In the genomic region with DNA sequence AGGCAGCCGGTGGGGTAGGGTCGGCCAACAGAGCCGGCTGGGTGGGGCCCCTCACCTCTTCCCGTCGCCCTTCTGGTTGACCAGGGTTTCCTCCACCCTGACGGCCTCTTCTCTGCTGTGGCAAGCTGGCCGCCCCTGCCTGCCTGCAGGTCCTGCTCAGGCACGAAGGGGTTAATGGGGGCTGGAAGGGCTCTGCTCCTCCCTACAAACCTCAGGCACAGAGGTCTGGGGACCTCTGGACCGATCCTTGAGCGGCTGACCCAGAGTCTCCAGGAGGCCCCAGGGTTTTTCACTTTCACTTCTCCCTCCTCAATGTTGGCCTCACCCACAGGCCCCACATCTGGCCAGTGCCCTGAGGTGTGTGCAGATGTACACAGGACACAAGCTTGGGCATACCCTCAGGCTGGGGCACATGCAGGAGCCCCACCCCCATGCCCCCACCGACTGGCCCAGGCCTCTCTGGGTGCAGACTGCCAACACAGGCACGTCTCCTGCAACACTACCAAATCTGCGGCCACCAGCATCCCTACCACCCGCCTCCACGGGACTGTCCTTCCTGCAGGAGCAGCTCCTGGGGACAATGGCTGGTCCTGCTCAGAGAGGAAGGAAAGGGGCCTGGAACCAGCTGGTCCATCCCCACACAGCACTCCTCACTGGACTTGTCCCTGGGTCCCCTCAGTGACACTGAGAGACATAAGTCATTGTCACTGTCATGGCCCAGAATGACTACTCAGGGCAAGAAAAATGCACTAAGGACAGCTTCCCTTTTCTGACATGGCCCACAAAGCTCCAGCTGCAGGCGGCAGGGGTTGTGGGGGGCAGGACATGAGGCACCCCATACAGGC, we compare ENCODE assay signal across 9 cellular contexts. TPM values are rescaled to one million over a fixed set of nuclear protein-coding genes. Genes with fewer than 3 reads are reported as not detected.
DNase-seq lines count a peak whose midpoint lies in the region; ATAC-seq and TF ChIP-seq lines count a peak whose summit lies in the region.
"Had no signal": no experiment of that assay in that cellular context is flagged by ENCODE, and none has a peak within 500 bp of the region (broad histone marks: within the 10 kb centered on the region; RNA-seq: fewer than 3 reads in every experiment).

No MANE protein-coding gene starts in this region.

- H3K27ac ChIP-seq in Peyer's patch (peak overlapping the region in 1 of 4 donors; percentile 6), thoracic aorta (no peak overlapping the region)
- H3K27ac ChIP-seq: thyroid gland had no signal

- no peaks in the 10 kb centered on the region for H3K9me3 Mint-ChIP-seq in activated CD4-positive, alpha-beta T cell treated with anti-CD3 and anti-CD28 coated beads, Interleukin-2, amount 10 ng/mL, durations not matched to agents 7 days and 5 days
- peaks cover 12% of the 10 kb centered on the region for H3K9me3 Mint-ChIP-seq in glutamatergic neuron (ENCODE audit: unreplicated experiment)

- H3K4me1 ChIP-seq in Peyer's patch, result peaks cover 0 to 47% (median 22%) of the 10 kb centered on the region in 4 donors
- peaks cover 9 to 27% of the 10 kb centered on the region in 2 donors for H3K4me1 ChIP-seq in thoracic aorta (ENCODE audit: control insufficient read depth in 1 of 2, low read depth in 2 of 2)

- H3K27me3 ChIP-seq in Peyer's patch, result peaks cover 0 to 57% of the 10 kb centered on the region in 2 donors
- H3K27me3 ChIP-seq in thoracic aorta (replicated peaks; ENCODE audit: insufficient read depth), result peaks cover 11% of the 10 kb centered on the region

- ATAC-seq in thoracic aorta (ENCODE audit: insufficient number of reproducible peaks, low FRiP score, low read depth), result no peak
- ATAC-seq in HG02642 (IDR thresholded peaks at IDR 0.05; ENCODE audit: poor library complexity, unreplicated experiment), result no peak

- peaks cover 5% of the 10 kb centered on the region for H3K36me3 Mint-ChIP-seq in activated CD4-positive, alpha-beta T cell treated with anti-CD3 and anti-CD28 coated beads, Interleukin-2, amount 10 ng/mL, durations not matched to agents 7 days and 5 days (ENCODE audit: low read depth)
- H3K36me3 Mint-ChIP-seq in glutamatergic neuron (ENCODE audit: unreplicated experiment), result peaks cover 6% of the 10 kb centered on the region

- POLR2A ChIA-PET in activated CD4-positive, alpha-beta T cell treated with anti-CD3 and anti-CD28 coated beads, Interleukin-2, amount 10 ng/mL, durations not matched to agents 7 days and 5 days (lab: Charles Lee), result no interaction called here

- H3K27me3 Mint-ChIP-seq in activated CD4-positive, alpha-beta T cell treated with anti-CD3 and anti-CD28 coated beads, Interleukin-2, amount 10 ng/mL, durations not matched to agents 7 days and 5 days, result peaks cover 72% of the 10 kb centered on the region
- H3K27me3 Mint-ChIP-seq in glutamatergic neuron (ENCODE audit: unreplicated experiment), result peaks cover 53% of the 10 kb centered on the region

- no peak for TF ChIP-seq CTCF in Peyer's patch (IDR thresholded peaks at IDR 0.05)
- no peak for TF ChIP-seq CTCF in glutamatergic neuron (IDR thresholded peaks at IDR 0.05; ENCODE audit: partially characterized antibody, unreplicated experiment)
- TF ChIP-seq CTCF in thoracic aorta (IDR thresholded peaks at IDR 0.05), result no peak

- DNase-seq in activated CD4-positive, alpha-beta T cell treated with anti-CD3 and anti-CD28 coated beads, Interleukin-2, amount 10 ng/mL, durations not matched to agents 7 days and 5 days, result no peak
- DNase-seq in activated CD4-positive, alpha-beta T cell treated with anti-CD3 and anti-CD28 coated beads for 4 hours, result no peak
- DNase-seq in Peyer's patch (peak in 1 of 3 donors; percentile 52), glutamatergic neuron (no peak), thoracic aorta (ENCODE audit: low spot score) (no peak), NCI-H1694 (lab: John Stamatoyannopoulos, UW) (no peak), mucosa of gallbladder (ENCODE audit: low spot score) (no peak)

- peak overlapping the region; percentile 14 for H3K4me3 Mint-ChIP-seq in activated CD4-positive, alpha-beta T cell treated with anti-CD3 and anti-CD28 coated beads, Interleukin-2, amount 10 ng/mL, durations not matched to agents 7 days and 5 days
- H3K4me3 Mint-ChIP-seq in glutamatergic neuron (ENCODE audit: unreplicated experiment), result peak overlapping the region; percentile 55

- H3K27ac Mint-ChIP-seq in activated CD4-positive, alpha-beta T cell treated with anti-CD3 and anti-CD28 coated beads, Interleukin-2, amount 10 ng/mL, durations not matched to agents 7 days and 5 days, result no peak overlapping the region
- no peak overlapping the region for H3K27ac Mint-ChIP-seq in glutamatergic neuron (ENCODE audit: unreplicated experiment)

- H3K36me3 ChIP-seq in Peyer's patch (no peaks in the 10 kb centered on the region), thoracic aorta (no peaks in the 10 kb centered on the region)
- H3K36me3 ChIP-seq: thyroid gland had no signal

- CTCF ChIA-PET in activated CD4-positive, alpha-beta T cell treated with anti-CD3 and anti-CD28 coated beads, Interleukin-2, amount 10 ng/mL, durations not matched to agents 7 days and 5 days (lab: Charles Lee), result interaction anchor here (0.8 to 1.2 kb wide), 3 partner anchors 27 to 156 kb away, joined by 3 to 8 read pairs (median 6); no protein-coding TSS in a partner anchor

- H3K9me3 ChIP-seq in Peyer's patch, result no peaks in the 10 kb centered on the region
- no peaks in the 10 kb centered on the region for H3K9me3 ChIP-seq in thoracic aorta
- H3K9me3 ChIP-seq: thyroid gland had no signal

- TF ChIP-seq POLR2A in Peyer's patch (IDR thresholded peaks at IDR 0.05), result no peak

- peaks cover 25% of the 10 kb centered on the region for H3K4me1 Mint-ChIP-seq in activated CD4-positive, alpha-beta T cell treated with anti-CD3 and anti-CD28 coated beads, Interleukin-2, amount 10 ng/mL, durations not matched to agents 7 days and 5 days
- peaks cover 18% of the 10 kb centered on the region for H3K4me1 Mint-ChIP-seq in glutamatergic neuron (ENCODE audit: low read depth, unreplicated experiment)

- H3K4me3 ChIP-seq in Peyer's patch, result peak overlapping the region; percentile 23 to 48 (median 39)
- H3K4me3 ChIP-seq in thoracic aorta, result peak overlapping the region; percentile 58
- H3K4me3 ChIP-seq: thyroid gland had no signal

RNA-seq across cellular contexts. Expression of gene TBX1, which starts 3.2 kb away (rescaled TPM):
- total RNA-seq in activated CD4-positive, alpha-beta T cell treated with anti-CD3 and anti-CD28 coated beads, Interleukin-2, amount 10 ng/mL, durations not matched to agents 7 days and 5 days, result not detected
- total RNA-seq in Peyer's patch, result 1 to 10 TPM in 2 of 4 donors, under 1 TPM in 1, not detected in 1; 0.70 to 4.1 (median 1.1) TPM
- total RNA-seq in glutamatergic neuron (ENCODE audit: unreplicated experiment), result 2.4 TPM
- 1 to 10 TPM; 2.7 to 8.0 TPM for total RNA-seq in thoracic aorta
- 3.9 TPM for total RNA-seq in mucosa of gallbladder

RNA-seq across cellular contexts. Expression of gene GP1BB, which starts 34.0 kb away (rescaled TPM):
- total RNA-seq in activated CD4-positive, alpha-beta T cell treated with anti-CD3 and anti-CD28 coated beads, Interleukin-2, amount 10 ng/mL, durations not matched to agents 7 days and 5 days, result not detected
- total RNA-seq in Peyer's patch, result 1 to 10 TPM; 1.1 to 9.1 (median 2.0) TPM
- 8.3 TPM for total RNA-seq in glutamatergic neuron (ENCODE audit: unreplicated experiment)
- total RNA-seq in thoracic aorta, result 10 to 100 TPM; 13.1 to 30.3 TPM
- total RNA-seq in mucosa of gallbladder, result 5.4 TPM

RNA-seq across cellular contexts. Expression of gene SEPTIN5, which starts 43.1 kb away (rescaled TPM):
- total RNA-seq in activated CD4-positive, alpha-beta T cell treated with anti-CD3 and anti-CD28 coated beads, Interleukin-2, amount 10 ng/mL, durations not matched to agents 7 days and 5 days, result not detected
- 10 to 100 TPM in 1 of 4 donors, 1 to 10 TPM in 3; 2.8 to 20.6 (median 5.0) TPM for total RNA-seq in Peyer's patch
- total RNA-seq in glutamatergic neuron (ENCODE audit: unreplicated experiment), result 96.0 TPM
- 100 to 1,000 TPM in 1 of 2 donors, 10 to 100 TPM in 1; 47.7 to 147 TPM for total RNA-seq in thoracic aorta
- total RNA-seq in mucosa of gallbladder, result 20.5 TPM
